ENCODE assay signal across 17 cellular contexts in the genomic region with DNA sequence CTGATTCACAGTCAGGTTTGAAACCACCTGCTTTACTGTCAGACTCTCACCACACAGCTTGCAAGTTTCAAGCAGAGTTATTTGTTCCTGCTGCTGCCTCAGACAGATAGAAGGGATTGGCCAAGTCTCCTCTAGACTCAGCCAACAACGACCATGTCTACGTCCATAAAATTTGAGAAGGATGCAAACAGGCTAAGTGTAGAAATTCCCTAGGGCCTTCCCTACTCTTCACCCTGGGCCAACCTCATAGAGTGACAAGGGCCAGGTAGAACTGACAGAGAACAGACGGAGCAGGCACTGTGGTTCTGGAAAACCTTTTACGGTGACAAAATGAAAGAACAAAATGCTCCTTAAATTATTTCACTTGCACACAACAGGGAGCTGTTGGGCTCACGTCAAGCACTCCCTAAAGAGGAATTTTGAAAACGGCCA. TPM values are rescaled to one million over a fixed set of nuclear protein-coding genes. Genes with fewer than 3 reads are reported as not detected.
DNase-seq lines count a peak whose midpoint lies in the region; ATAC-seq, FAIRE-seq and TF ChIP-seq lines count a peak whose summit lies in the region.
"Had no signal": no experiment of that assay in that cellular context is flagged by ENCODE, and none has a peak within 500 bp of the region (broad histone marks: within the 10 kb centered on the region; RNA-seq: fewer than 3 reads in every experiment).

No MANE protein-coding gene starts in this region.

- intact Hi-C loops in K562 (cut with micrococcal nuclease) (no loop called here), prostate gland (cut with DNase I) (no loop called here), tibial artery (cut with DNase I; ENCODE audit: low total_unique reads) (no loop called here)

- peaks cover 19% of the 10 kb centered on the region; the same call in 2 of the 3 replicates for H3K36me3 ChIP-seq in K562 (ENCODE audit: control insufficient read depth, insufficient read depth, low read length)
- peaks cover 25% of the 10 kb centered on the region for H3K36me3 ChIP-seq in endodermal cell (ENCODE audit: control insufficient read depth, insufficient read depth, low read length)
- no peaks in the 10 kb centered on the region for H3K36me3 ChIP-seq in prostate gland
- H3K36me3 ChIP-seq in tibial artery = peaks cover 22 to 34% (median 27%) of the 10 kb centered on the region in 3 donors
- H3K36me3 ChIP-seq: BE2C had no signal

- H3K9me1 ChIP-seq in K562 (ENCODE audit: control insufficient read depth, insufficient read depth, low read length) = no peaks in the 10 kb centered on the region

- FAIRE-seq in K562 (lab: Jason Lieb, UNC) = peak; percentile 26
- FAIRE-seq: HTR-8/SVneo had no signal

- BruUV-seq in K562 (replicated peaks; lab: Mats Ljungman, UMichigan) = no TSS peak

- 0 out of 3 replicates have a peak, but pooled peaks cover 7% of the 10 kb centered on the region for H3K79me2 ChIP-seq in K562 (ENCODE audit: control insufficient read depth, insufficient read depth, low read length)

- H3K4me1 ChIP-seq in K562 (replicated peaks in 1 of 2; ENCODE audit: control insufficient read depth in 2 of 2, insufficient read depth in 2 of 2, low read length in 2 of 2) = no peaks in the 10 kb centered on the region
- no peaks in the 10 kb centered on the region for H3K4me1 ChIP-seq in endodermal cell (ENCODE audit: control insufficient read depth, insufficient read depth, low read length)
- H3K4me1 ChIP-seq in prostate gland (replicated peaks) = no peaks in the 10 kb centered on the region
- H3K4me1 ChIP-seq in tibial artery = peaks cover 0 to 24% (median 2%) of the 10 kb centered on the region in 4 donors
- H3K4me1 ChIP-seq: BE2C had no signal

- H3K27ac Mint-ChIP-seq in endodermal cell = peak overlapping the region; percentile 41
- H3K27ac Mint-ChIP-seq: GM23338 had no signal

- TF ChIP-seq EP300 in K562 (IDR thresholded peaks at IDR 0.05; ENCODE audit: low read length) = no peak

- WGBS in K562 (ENCODE audit: insufficient coverage, low coverage, missing lambda C conversion rate) = 87% methylated on average over 6 of the region's 6 CpGs
- WGBS in endodermal cell (ENCODE audit: insufficient coverage in 1 of 2, insufficient read length in 1 of 2), 2 experiments = 92 to 97% methylated on average over 6 of the region's 6 CpGs
- 44% methylated on average over 6 of the region's 6 CpGs for WGBS in prostate gland

- no peak overlapping the region for H3K4me3 ChIP-seq in K562
- no peak overlapping the region for H3K4me3 ChIP-seq in endodermal cell (ENCODE audit: low read length)
- H3K4me3 ChIP-seq in prostate gland = no peak overlapping the region
- no peak overlapping the region for H3K4me3 ChIP-seq in tibial artery
- H3K4me3 ChIP-seq: GM23338 had no signal

- H3K9me3 Mint-ChIP-seq in endodermal cell = no peaks in the 10 kb centered on the region
- H3K9me3 Mint-ChIP-seq: GM23338 had no signal

- CTCF ChIA-PET in K562 (lab: Yijun Ruan, JAX; ENCODE audit: low intra/inter-chr PET ratio) = no interaction called here

- ATAC-seq in K562 (no peak), HG02870 (IDR thresholded peaks at IDR 0.05; ENCODE audit: unreplicated experiment) (no peak), HG03025 (IDR thresholded peaks at IDR 0.05; ENCODE audit: low FRiP score, unreplicated experiment) (no peak)
- ATAC-seq: GM23338, PC-3 had no signal

- TF ChIP-seq POLR2A in K562 (conservative IDR thresholded peaks at IDR 0.05) (no peak), prostate gland (IDR thresholded peaks at IDR 0.05) (no peak)

- in situ Hi-C loops in K562 (cut with MboI) = no loop called here

- no peak overlapping the region for H3K27ac ChIP-seq in K562 (ENCODE audit: extremely low read depth, low read depth, low read length)
- H3K27ac ChIP-seq in endodermal cell (ENCODE audit: low read depth, low read length) = no peak overlapping the region
- peak overlapping the region; percentile 50 to 51 for H3K27ac ChIP-seq in prostate gland
- peak overlapping the region; percentile 28 to 34 for H3K27ac ChIP-seq in tibial artery

- POLR2A ChIA-PET in K562 (lab: Yijun Ruan, JAX) = interaction anchor here (1.0 kb wide), 1 partner anchor 17 kb away, joined by 3 read pairs; no protein-coding TSS in a partner anchor

- H2AFZ ChIP-seq in K562 (ENCODE audit: low read depth, low read length) = no peak overlapping the region
- H2AFZ ChIP-seq: GM23338 had no signal

- peaks cover 2% of the 10 kb centered on the region for H3K4me1 Mint-ChIP-seq in endodermal cell

- H3K9me3 ChIP-seq in K562 (replicated peaks; ENCODE audit: control insufficient read depth, insufficient read depth, low read depth, low read length) (no peaks in the 10 kb centered on the region), endodermal cell (ENCODE audit: control insufficient read depth, low read length) (no peaks in the 10 kb centered on the region), prostate gland (no peaks in the 10 kb centered on the region), tibial artery (no peaks in the 10 kb centered on the region)
- H3K9me3 ChIP-seq: BE2C had no signal

- DNase-seq in K562 (ENCODE audit: extremely low read depth in 1 of 4, low spot score in 3 of 4) = no peak
- DNase-seq in endodermal cell = no peak
- no peak for DNase-seq in prostate gland (ENCODE audit: low spot score)
- no peak for DNase-seq in tibial artery
- DNase-seq in NCI-H146 treated with DMSO at 0.1 percent for 48 hours (lab: John Stamatoyannopoulos, UW; ENCODE audit: unreplicated experiment) = no peak
- DNase-seq: BE2C; CD4-positive, alpha-beta memory T cell; DND-41; GF-D8; NCI-H1436; NCI-H2081 treated with DMSO at 0.1 percent for 48 hours; NCI-H226; PC-3 had no signal

- H3K27me3 ChIP-seq in K562 (ENCODE audit: control insufficient read depth in 2 of 2, insufficient read depth in 2 of 2, low read length in 2 of 2) (no peaks in the 10 kb centered on the region), endodermal cell (ENCODE audit: control insufficient read depth, insufficient read depth, low read length, poor library complexity, severe bottlenecking) (no peaks in the 10 kb centered on the region), prostate gland (replicated peaks; ENCODE audit: insufficient read depth) (no peaks in the 10 kb centered on the region), tibial artery (no peaks in the 10 kb centered on the region)
- H3K27me3 ChIP-seq: BE2C had no signal

- no peak overlapping the region for H3K4me3 Mint-ChIP-seq in endodermal cell
- H3K4me3 Mint-ChIP-seq: CD4-positive, alpha-beta memory T cell; GM23338 had no signal

- H4K20me1 ChIP-seq in K562 (replicated peaks; ENCODE audit: control insufficient read depth, insufficient read depth, low read length) = 0 out of 2 replicates have a peak, but pooled peaks cover 6% of the 10 kb centered on the region

- peaks cover 25% of the 10 kb centered on the region for H3K36me3 Mint-ChIP-seq in endodermal cell (ENCODE audit: low read depth)

- no peaks in the 10 kb centered on the region for H3K27me3 Mint-ChIP-seq in endodermal cell (ENCODE audit: insufficient read depth)
- H3K27me3 Mint-ChIP-seq: CD4-positive, alpha-beta memory T cell had no signal

- H3K4me2 ChIP-seq in K562 (ENCODE audit: insufficient read depth, low read length) = no peak overlapping the region
- H3K4me2 ChIP-seq: GM23338 had no signal

- TF ChIP-seq RAD21 in K562 (CRISPR knock-in tag; conservative IDR thresholded peaks at IDR 0.05 in 1 of 2, IDR thresholded peaks at IDR 0.05 in 1 of 2) = no peak

- H3K9ac ChIP-seq in K562 (ENCODE audit: insufficient read depth in 1 of 2, low read depth in 2 of 2, low read length in 2 of 2) (no peak overlapping the region), endodermal cell (ENCODE audit: extremely low read depth, low read length, poor library complexity, severe bottlenecking) (no peak overlapping the region)

- TF ChIP-seq CTCF in K562 (IDR thresholded peaks at IDR 0.05 in 2 of 3, conservative IDR thresholded peaks at IDR 0.05 in 1 of 3; ENCODE audit: insufficient read depth in 2 of 3, low read depth in 1 of 3, low read length in 3 of 3) = no peak
- TF ChIP-seq CTCF in endodermal cell (conservative IDR thresholded peaks at IDR 0.05) = no peak
- no peak for TF ChIP-seq CTCF in prostate gland (IDR thresholded peaks at IDR 0.05)
- no peak for TF ChIP-seq CTCF in tibial artery (IDR thresholded peaks at IDR 0.05)

TF ChIP-seq in K562, 482 proteins besides CTCF, POLR2A, EP300 and RAD21 (continues in another document):
- TF ChIP-seq SIRT6 (IDR thresholded peaks at IDR 0.05; ENCODE audit: low read depth, low read length) = no peak
- no peak for TF ChIP-seq HDAC6 (IDR thresholded peaks at IDR 0.05; ENCODE audit: low read depth, low read length)
- no peak for TF ChIP-seq ZNF695 (CRISPR knock-in tag; IDR thresholded peaks at IDR 0.05)
- TF ChIP-seq, protein P1, sequence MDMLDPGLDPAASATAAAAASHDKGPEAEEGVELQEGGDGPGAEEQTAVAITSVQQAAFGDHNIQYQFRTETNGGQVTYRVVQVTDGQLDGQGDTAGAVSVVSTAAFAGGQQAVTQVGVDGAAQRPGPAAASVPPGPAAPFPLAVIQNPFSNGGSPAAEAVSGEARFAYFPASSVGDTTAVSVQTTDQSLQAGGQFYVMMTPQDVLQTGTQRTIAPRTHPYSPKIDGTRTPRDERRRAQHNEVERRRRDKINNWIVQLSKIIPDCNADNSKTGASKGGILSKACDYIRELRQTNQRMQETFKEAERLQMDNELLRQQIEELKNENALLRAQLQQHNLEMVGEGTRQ (CRISPR knock-in tag; IDR thresholded peaks at IDR 0.05) = no peak
- no peak for TF ChIP-seq ZBED1 (IDR thresholded peaks at IDR 0.05)

RNA-seq across cellular contexts. Expression of gene CLIP1, which starts 39.5 kb away (rescaled TPM):
- 77.3 and 128 TPM in 2 replicates for total RNA-seq in K562 (2011; cell fraction: chromatin; rRNA removed; ENCODE audit: low replicate concordance)
- 38.0 and 40.8 TPM in 2 replicates for total RNA-seq in K562 (2011; cell fraction: nucleolus; rRNA removed)
- 61.1 and 81.7 TPM in 2 replicates for total RNA-seq in K562 (2011; cell fraction: nucleoplasm; rRNA removed)
- total RNA-seq in K562 (2014; rRNA removed) (19.7 and 20.1 TPM in 2 replicates), K562 (2014; rRNA removed; fragmentation: Illumina TruSeq; extraction: Trizol) (29.6 and 39.5 TPM in 2 replicates), K562 (2015; rRNA removed; fragmentation: Illumina TruSeq; extraction: Trizol) (33.3 and 33.9 TPM in 2 replicates), K562 (2021) (24.9 and 27.8 TPM in 2 replicates), endodermal cell (10 to 100 TPM; 56.5 to 65.1 TPM), prostate gland (10 to 100 TPM; 59.9 to 84.1 TPM)
- polyA plus RNA-seq in K562 (2011; rRNA removed) (31.9 and 34.5 TPM in 2 replicates), K562 (2014; fragmentation: Illumina TruSeq; extraction: Trizol) (27.3 and 27.6 TPM in 2 replicates), K562 (2014; fragmentation: Nextera tagmentation; extraction: Ambion mirVana) (1 to 10 TPM; 5.8 to 6.1 TPM), K562 (2014; rRNA removed) (19.1 and 21.2 TPM in 2 replicates)
- 24.3 and 28.5 TPM in 2 replicates for polyA plus RNA-seq in K562 (2011; cell fraction: cytosol; rRNA removed)
- polyA plus RNA-seq in K562 (2011; cell fraction: nucleus; rRNA removed) = 31.9 and 33.0 TPM in 2 replicates
- 17.8 and 31.5 TPM in 2 replicates for polyA plus RNA-seq in K562 (2012)
- polyA minus RNA-seq in K562 (2011; rRNA and poly(A)+ RNA removed) = 48.7 and 54.3 TPM in 2 replicates
- polyA minus RNA-seq in K562 (2011; cell fraction: cytosol; rRNA and poly(A)+ RNA removed) = 16.9 and 22.4 TPM in 2 replicates
- polyA minus RNA-seq in K562 (2011; cell fraction: nucleus; rRNA and poly(A)+ RNA removed) = 17.0 and 35.5 TPM in 2 replicates
- polyA plus RNA-seq in endodermal cell (2013, experiment 1 of 2) = 33.3 TPM
- polyA plus RNA-seq in endodermal cell (2013, experiment 2 of 2) = 35.1 TPM

Comparison
In these comparisons a context has a peak if more than half of its experiments do, and no peak if none do; other contexts are left out.
1. H3K27ac ChIP-seq: peak in prostate gland (2 of 2) and tibial artery (2 of 2); none in K562 (single experiment) and endodermal cell (single experiment).